Comparison of ENCODE assay signal across 8 cellular contexts in genomic region chr14:24051789-24052655, GRCh38. TPM values are rescaled to one million over a fixed set of nuclear protein-coding genes. Genes with fewer than 3 reads are reported as not detected.
DNase-seq lines count a peak whose midpoint lies in the region; ATAC-seq, FAIRE-seq and TF ChIP-seq lines count a peak whose summit lies in the region.

Gene CARMIL3 (plus strand): TSS chr14:24052009. CDS start chr14:24052154, 145 bp downstream.

- H3K36me3 ChIP-seq in WERI-Rb-1 (no peaks in the 10 kb centered on the region), kidney (ENCODE audit: control insufficient read depth in 1 of 2, insufficient read depth in 2 of 2, low read length in 2 of 2) (no peaks in the 10 kb centered on the region)

- peaks cover 0 to 7% of the 10 kb centered on the region in 2 donors for H3K4me1 ChIP-seq in kidney (ENCODE audit: control insufficient read depth in 1 of 2, insufficient read depth in 1 of 2, low read depth in 1 of 2, low read length in 2 of 2)

- H3K27me3 ChIP-seq in WERI-Rb-1 (ENCODE audit: insufficient read depth, low read depth, severe bottlenecking), result no peaks in the 10 kb centered on the region

- no peaks in the 10 kb centered on the region for H3K9me3 Mint-ChIP-seq in central memory CD8-positive, alpha-beta T cell

- peak within 1 kb of the TSS; percentile 78 for H3K27ac ChIP-seq in WERI-Rb-1
- peak within 1 kb of the TSS; percentile 34 to 71 for H3K27ac ChIP-seq in kidney (ENCODE audit: low read depth in 2 of 2, low read length in 2 of 2)

- H3K27me3 Mint-ChIP-seq in central memory CD8-positive, alpha-beta T cell, result no peaks in the 10 kb centered on the region

- DNase-seq in NCI-H2029 (lab: John Stamatoyannopoulos, UW) (peak; percentile 34), NCI-H2029 treated with DMSO at 0.1 percent for 48 hours (lab: John Stamatoyannopoulos, UW) (no peak), NCI-H1930 (lab: John Stamatoyannopoulos, UW) (peak; percentile 33 to 81), WERI-Rb-1 (peak; percentile 76), kidney (peak; percentile 87)
- no peak for DNase-seq in central memory CD8-positive, alpha-beta T cell (ENCODE audit: low spot score in 2 of 2)
- DNase-seq in stimulated activated CD4-positive, alpha-beta T cell treated with anti-CD3 and anti-CD28 coated beads, Interleukin-12 subunit alpha, Interleukin-12 subunit beta, amount 100 ng/mL, for 4 hours, result peak; percentile 59

- intact Hi-C loops in kidney (cut with DNase I), result no loop called here

- no peak for TF ChIP-seq CTCF in WERI-Rb-1 (IDR thresholded peaks at IDR 0.05; ENCODE audit: low read depth, low read length)
- peak; percentile 21 for TF ChIP-seq CTCF in kidney (IDR thresholded peaks at IDR 0.05; ENCODE audit: borderline replicate concordance, extremely low read depth, insufficient read depth)

- no peak for FAIRE-seq in kidney (lab: Jason Lieb, UNC)

- ATAC-seq in HG02798 (IDR thresholded peaks at IDR 0.05; ENCODE audit: poor library complexity, unreplicated experiment), result peak; percentile 82
- peak; percentile 62 for ATAC-seq in central memory CD8-positive, alpha-beta T cell (replicated peaks; ENCODE audit: extremely low read depth, poor library complexity, severe bottlenecking)

- no peaks in the 10 kb centered on the region for H3K9me3 ChIP-seq in WERI-Rb-1 (ENCODE audit: severe bottlenecking)
- H3K9me3 ChIP-seq in kidney (ENCODE audit: control insufficient read depth in 1 of 2, low read length in 2 of 2), result no peaks in the 10 kb centered on the region

- peak within 1 kb of the TSS; percentile 30 to 80 for H3K9ac ChIP-seq in kidney (ENCODE audit: low read length in 2 of 2)

- peaks cover 22% of the 10 kb centered on the region for H3K4me1 Mint-ChIP-seq in central memory CD8-positive, alpha-beta T cell

- peak within 1 kb of the TSS; percentile 70 for H3K27ac Mint-ChIP-seq in central memory CD8-positive, alpha-beta T cell (ENCODE audit: low read depth)

- peak within 1 kb of the TSS; percentile 84 for H3K4me3 Mint-ChIP-seq in central memory CD8-positive, alpha-beta T cell

- peaks cover 2% of the 10 kb centered on the region for H3K36me3 Mint-ChIP-seq in central memory CD8-positive, alpha-beta T cell (ENCODE audit: insufficient read depth)

- H3K4me3 ChIP-seq in WERI-Rb-1 (ENCODE audit: low read depth, low read length), result peak within 1 kb of the TSS; percentile 79
- peak within 1 kb of the TSS; percentile 50 to 71 for H3K4me3 ChIP-seq in kidney (ENCODE audit: low read length in 2 of 2)

RNA-seq across cellular contexts. Expression of gene CARMIL3, which starts in this region (rescaled TPM):
- total RNA-seq in kidney, result 1.4 TPM
- 1.5 TPM for polyA plus RNA-seq in kidney (ENCODE audit: insufficient read depth, low read depth, low replicate concordance)

Comparison
In these comparisons a context has a peak if more than half of its experiments do, and no peak if none do; other contexts are left out.
1. DNase-seq: peak in NCI-H2029 (single experiment), NCI-H1930 (2 of 2), WERI-Rb-1 (single experiment), kidney (single experiment) and stimulated activated CD4-positive, alpha-beta T cell treated with anti-CD3 and anti-CD28 coated beads, Interleukin-12 subunit alpha, Interleukin-12 subunit beta, amount 100 ng/mL, for 4 hours (single experiment); none in NCI-H2029 treated with DMSO at 0.1 percent for 48 hours (single experiment) and central memory CD8-positive, alpha-beta T cell (0 of 2).